13 cellular contexts compared by ENCODE assay signal in the genomic region with DNA sequence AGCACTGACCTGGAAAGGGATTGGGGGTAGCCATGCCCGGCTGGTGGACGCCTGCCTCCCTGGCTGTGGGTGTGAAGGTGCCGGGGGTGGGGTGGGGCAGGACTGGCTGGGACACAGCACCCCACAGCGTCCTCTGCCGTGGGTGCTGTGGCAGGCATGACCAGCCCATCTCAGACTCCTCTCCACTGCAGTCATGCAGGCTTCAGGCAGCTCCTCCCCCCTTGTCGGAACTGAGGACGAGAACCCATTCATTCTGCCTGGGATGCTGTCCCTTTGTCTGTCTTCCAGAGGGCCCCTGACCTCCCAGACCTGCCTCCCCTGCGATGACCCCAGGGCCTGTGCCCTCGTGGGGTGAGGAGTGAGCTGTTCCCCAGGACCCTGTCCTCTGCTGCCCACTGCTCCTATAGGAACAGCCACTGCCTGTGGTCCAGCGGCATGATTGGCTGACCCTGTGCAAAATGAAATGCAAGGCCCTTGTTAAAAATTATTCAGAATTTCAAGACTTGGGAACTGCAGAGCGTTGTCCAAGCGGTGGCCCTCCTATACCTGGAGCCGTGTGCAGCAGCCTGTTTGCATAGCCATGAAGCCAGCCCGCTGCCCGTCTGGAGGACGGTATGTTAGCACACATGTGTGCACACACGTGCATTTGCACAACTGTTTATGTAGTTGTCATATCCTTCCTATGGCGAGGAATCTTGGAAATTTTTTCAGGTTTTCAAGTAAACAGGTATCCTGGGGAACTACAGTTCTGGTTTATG.
"Had no signal": no experiment of that assay in that cellular context is flagged by ENCODE, and none has a peak within 500 bp of the region (broad histone marks: within the 10 kb centered on the region; RNA-seq: fewer than 3 reads in every experiment).

No MANE protein-coding gene starts in this region.

- DNase-seq: activated CD4-positive, CD25-positive, alpha-beta regulatory T cell treated with anti-CD3 and anti-CD28 coated beads, Interleukin-2, amount 50 U/mL, for 72 hours; amniotic stem cell; body of pancreas; central memory CD4-positive, alpha-beta T cell; effector CD8-positive, alpha-beta T cell; esophagus squamous epithelium; glutamatergic neuron; kidney glomerular epithelial cell; midbrain; stimulated activated naive CD8-positive, alpha-beta T cell treated with anti-CD3 and anti-CD28 coated beads, Interleukin-15, amount 100 ng/mL, for 72 hours had no signal

- ATAC-seq: activated naive CD4-positive, alpha-beta T cell treated with anti-CD3 and anti-CD28 coated beads, Interleukin-2, amount 50 U/mL, for 72 hours; body of pancreas; right cardiac atrium; stimulated activated naive CD8-positive, alpha-beta T cell treated with anti-CD3 and anti-CD28 coated beads, Interleukin-15, amount 100 ng/mL, for 72 hours had no signal

- H3K27ac ChIP-seq: body of pancreas, esophagus squamous epithelium had no signal

- H3K9me3 ChIP-seq: body of pancreas, esophagus squamous epithelium had no signal

- H3K27me3 ChIP-seq: body of pancreas, esophagus squamous epithelium had no signal

- H3K4me3 ChIP-seq: body of pancreas, esophagus squamous epithelium, smooth muscle cell had no signal

- H3K36me3 ChIP-seq: esophagus squamous epithelium had no signal
